Comparison of ENCODE assay signal across 25 cellular contexts in genomic region chr13:112486386-112487126, GRCh38.
DNase-seq lines count a peak whose midpoint lies in the region; ATAC-seq, FAIRE-seq and TF ChIP-seq lines count a peak whose summit lies in the region.
"Had no signal": no experiment of that assay in that cellular context is flagged by ENCODE, and none has a peak within 500 bp of the region (broad histone marks: within the 10 kb centered on the region; RNA-seq: fewer than 3 reads in every experiment).

No MANE protein-coding gene starts in this region.

- H3K79me2 ChIP-seq in astrocyte (ENCODE audit: insufficient read depth, low read length) = no peaks in the 10 kb centered on the region

- TF ChIP-seq CTCF in AG04450 (IDR thresholded peaks at IDR 0.05; ENCODE audit: low read depth, low read length) (no peak), astrocyte (IDR thresholded peaks at IDR 0.05; ENCODE audit: insufficient read depth, low read depth, low read length) (no peak)

- POLR2A ChIA-PET in AG04450 (lab: Yijun Ruan, JAX) = no interaction called here

- no peaks in the 10 kb centered on the region for H3K9me3 Mint-ChIP-seq in astrocyte (ENCODE audit: unreplicated experiment)
- H3K9me3 Mint-ChIP-seq: WTC11 had no signal

- H3K36me3 ChIP-seq in astrocyte (ENCODE audit: insufficient read depth, low read length) = no peaks in the 10 kb centered on the region

- H3K9ac ChIP-seq in astrocyte (ENCODE audit: low read length) = no peak overlapping the region

- no peaks in the 10 kb centered on the region for H3K4me1 ChIP-seq in astrocyte (ENCODE audit: insufficient read depth, low read length)
- H3K4me1 ChIP-seq: gastrocnemius medialis, psoas muscle had no signal

- H2AFZ ChIP-seq in astrocyte (ENCODE audit: low read depth, low read length) = no peak overlapping the region

- DNase-seq in AG04450 (ENCODE audit: low read depth, low spot score) (no peak), GM12891 (ENCODE audit: insufficient read length, low spot score) (no peak), astrocyte (ENCODE audit: low read depth) (no peak), left ventricle myocardium superior (no peak), pons (ENCODE audit: low spot score) (no peak)
- DNase-seq in stimulated activated naive CD4-positive, alpha-beta T cell treated with Interleukin-2 at 50 U/mL for 16 hours (lab: John Stamatoyannopoulos, UW) = no peak
- DNase-seq in central memory CD4-positive, alpha-beta T cell = no peak
- DNase-seq: activated CD4-positive, alpha-beta T cell treated with anti-CD3 and anti-CD28 coated beads, Interleukin-2, amount 50 U/mL, for 1 hour; activated CD8-positive, alpha-beta memory T cell treated with anti-CD3 and anti-CD28 coated beads, Interleukin-2, amount 10 ng/mL, durations not matched to agents 7 days and 5 days; activated naive CD4-positive, alpha-beta T cell treated with anti-CD3 and anti-CD28 coated beads, Interleukin-2, amount 50 U/mL, for 16 hours; activated T-cell treated with anti-CD3 and anti-CD28 coated beads, Interleukin-2, amount 50 U/mL, for 72 hours; aorta; cerebellar nuclear complex; gastrocnemius medialis; NCI-H1105 treated with DMSO at 0.1 percent for 48 hours; NCI-H2029 treated with DMSO at 0.1 percent for 48 hours; NCI-H82; psoas muscle had no signal

- no peak overlapping the region for H3K4me3 Mint-ChIP-seq in astrocyte (ENCODE audit: unreplicated experiment)
- H3K4me3 Mint-ChIP-seq: activated CD8-positive, alpha-beta memory T cell treated with anti-CD3 and anti-CD28 coated beads, Interleukin-2, amount 10 ng/mL, durations not matched to agents 7 days and 5 days; activated T-cell treated with anti-CD3 and anti-CD28 coated beads, Interleukin-2, amount 50 U/mL, for 72 hours; CD14-positive monocyte; IgD-negative memory B cell; WTC11 had no signal

- ATAC-seq in left ventricle myocardium superior (peak; percentile 90), GM21526 (IDR thresholded peaks at IDR 0.05; ENCODE audit: low FRiP score, unreplicated experiment) (no peak)
- ATAC-seq: activated CD8-positive, alpha-beta memory T cell treated with anti-CD3 and anti-CD28 coated beads, Interleukin-2, amount 10 ng/mL, durations not matched to agents 7 days and 5 days; activated T-cell treated with anti-CD3 and anti-CD28 coated beads, Interleukin-2, amount 50 U/mL, for 72 hours; gastrocnemius medialis; psoas muscle; WTC11 had no signal

- H3K4me1 Mint-ChIP-seq in astrocyte (ENCODE audit: low read depth, unreplicated experiment) = peaks cover 6% of the 10 kb centered on the region
- H3K4me1 Mint-ChIP-seq: WTC11 had no signal

- intact Hi-C loops in left ventricle myocardium superior (cut with micrococcal nuclease) = no loop called here

- H3K4me3 ChIP-seq in AG04450 (ENCODE audit: low read depth, low read length) (no peak overlapping the region), astrocyte (ENCODE audit: insufficient read depth, low read depth, low read length) (no peak overlapping the region)
- H3K4me3 ChIP-seq: gastrocnemius medialis, psoas muscle, skin epidermis had no signal

- H3K9me3 ChIP-seq in AG04450 (ENCODE audit: control insufficient read depth, insufficient read depth, low read length) = no peaks in the 10 kb centered on the region; the same call in 1 of the 2 replicates
- H3K9me3 ChIP-seq in astrocyte (ENCODE audit: insufficient read depth, low read depth, low read length) = no peaks in the 10 kb centered on the region
- H3K9me3 ChIP-seq: gastrocnemius medialis, psoas muscle had no signal

- H3K27ac ChIP-seq in AG04450 (ENCODE audit: low read depth, low read length) (peak overlapping the region; percentile 11), astrocyte (ENCODE audit: low read depth, low read length) (no peak overlapping the region)
- H3K27ac ChIP-seq: epithelial cell of prostate, gastrocnemius medialis, psoas muscle had no signal

- H4K20me1 ChIP-seq in astrocyte (ENCODE audit: insufficient read depth, low read length) = no peaks in the 10 kb centered on the region

- H3K27me3 Mint-ChIP-seq in astrocyte (ENCODE audit: low read depth, unreplicated experiment) = no peaks in the 10 kb centered on the region
- H3K27me3 Mint-ChIP-seq: activated CD8-positive, alpha-beta memory T cell treated with anti-CD3 and anti-CD28 coated beads, Interleukin-2, amount 10 ng/mL, durations not matched to agents 7 days and 5 days; IgD-negative memory B cell had no signal

- no peak for TF ChIP-seq POLR2A in GM12891 (IDR thresholded peaks at IDR 0.05; ENCODE audit: low read depth, low read length)

- FAIRE-seq in GM12891 (lab: Jason Lieb, UNC) = peak; percentile 87
- no peak for FAIRE-seq in astrocyte (lab: Jason Lieb, UNC)
- FAIRE-seq: D721Med had no signal

- CTCF ChIA-PET in AG04450 (lab: Charles Lee) = no interaction called here

- peaks cover 2% of the 10 kb centered on the region for H3K36me3 Mint-ChIP-seq in astrocyte (ENCODE audit: low read depth, unreplicated experiment)

- H3K27me3 ChIP-seq in AG04450 (ENCODE audit: control insufficient read depth, insufficient read depth, low read length) (no peaks in the 10 kb centered on the region), astrocyte (ENCODE audit: insufficient read depth, low read length) (no peaks in the 10 kb centered on the region)
- H3K27me3 ChIP-seq: gastrocnemius medialis had no signal

- peak overlapping the region; percentile 30 for H3K27ac Mint-ChIP-seq in astrocyte (ENCODE audit: unreplicated experiment)
- H3K27ac Mint-ChIP-seq: activated CD8-positive, alpha-beta memory T cell treated with anti-CD3 and anti-CD28 coated beads, Interleukin-2, amount 10 ng/mL, durations not matched to agents 7 days and 5 days; activated T-cell treated with anti-CD3 and anti-CD28 coated beads, Interleukin-2, amount 50 U/mL, for 72 hours; IgD-negative memory B cell; WTC11 had no signal

- no peak overlapping the region for H3K4me2 ChIP-seq in astrocyte (ENCODE audit: low read length)

TF ChIP-seq in GM12891, 5 proteins besides CTCF, POLR2A, EP300 and RAD21:
- TF ChIP-seq PAX5 (IDR thresholded peaks at IDR 0.05; ENCODE audit: insufficient read depth, low read length, severe bottlenecking) (no peak), POU2F2 (IDR thresholded peaks at IDR 0.05; ENCODE audit: low read depth, low read length) (no peak), TAF1 (IDR thresholded peaks at IDR 0.05; ENCODE audit: low read depth, low read length) (no peak), SPI1 (IDR thresholded peaks at IDR 0.05; ENCODE audit: low read depth, low read length) (no peak), POLR2AphosphoS5 (IDR thresholded peaks at IDR 0.05; ENCODE audit: low read depth, low read length) (no peak)
